ENCODE assay signal across 19 cellular contexts in genomic region chr17:49946964-49947584, GRCh38. TPM values are rescaled to one million over a fixed set of nuclear protein-coding genes. Genes with fewer than 3 reads are reported as not detected.
DNase-seq lines count a peak whose midpoint lies in the region; ATAC-seq, FAIRE-seq and TF ChIP-seq lines count a peak whose summit lies in the region.
"Had no signal": no experiment of that assay in that cellular context is flagged by ENCODE, and none has a peak within 500 bp of the region (broad histone marks: within the 10 kb centered on the region; RNA-seq: fewer than 3 reads in every experiment).

No MANE protein-coding gene starts in this region.

- no peak for TF ChIP-seq RAD21 in HepG2 (CRISPR knock-in tag; IDR thresholded peaks at IDR 0.05)

- peak overlapping the region; percentile 47 for H4K91ac ChIP-seq in trophoblast cell (ENCODE audit: low read depth, low read length)

- WGBS in HepG2 (ENCODE audit: low lambda C conversion rate) = 0% methylated on average over 3 of the region's 11 CpGs
- no CpG with 5 or more reads among the region's 11 CpGs for whole genome bisulfite sequencing in right lobe of liver (ENCODE audit: insufficient coverage, low coverage, low lambda C conversion rate, missing lambda C conversion rate)
- no CpG with 5 or more reads among the region's 11 CpGs for WGBS in trophoblast cell (ENCODE audit: extremely low coverage, insufficient coverage, insufficient read length)

- H3K4me3 Mint-ChIP-seq in effector memory CD8-positive, alpha-beta T cell = no peak overlapping the region
- H3K4me3 Mint-ChIP-seq: CD4-positive, alpha-beta T cell; GM23338; H9; HFFc6 had no signal

- TF ChIP-seq EP300 in HepG2 (IDR thresholded peaks at IDR 0.05; ENCODE audit: low read depth in 2 of 2, low read length in 2 of 2) (peak in 1 of 2 experiments; percentile 31; a peak in 2 of 4 replicates), HepG2 (CRISPR knock-in tag; IDR thresholded peaks at IDR 0.05; ENCODE audit: borderline replicate concordance) (no peak)

- H3K9me3 ChIP-seq in HepG2 (ENCODE audit: low read length) (no peaks in the 10 kb centered on the region), right lobe of liver (no peaks in the 10 kb centered on the region), trophoblast cell (ENCODE audit: insufficient read depth, low read depth, low read length) (peaks cover 2% of the 10 kb centered on the region), kidney (ENCODE audit: control insufficient read depth in 1 of 2, low read length in 2 of 2) (no peaks in the 10 kb centered on the region)
- H3K9me3 ChIP-seq: BLaER1 treated with 17β-estradiol and CSF1 and Interleukin-3, amounts not matched to agents 10 nM and 100 nM had no signal

- POLR2A ChIA-PET in HepG2 (lab: Yijun Ruan, JAX) = no interaction called here

- peaks cover 73 to 97% of the 10 kb centered on the region in 2 donors for H3K27me3 Mint-ChIP-seq in effector memory CD8-positive, alpha-beta T cell

- in situ Hi-C loops in HepG2 (cut with HindIII; ENCODE audit: extremely low pct_ligation_motif_present, low pct_unique_long_range_greater_than_20kb) = no loop called here

- H3K79me1 ChIP-seq in trophoblast cell (ENCODE audit: low read length) = peaks cover 11% of the 10 kb centered on the region

- H2BK120ac ChIP-seq in trophoblast cell (ENCODE audit: insufficient read depth, low read length, poor library complexity) = peak overlapping the region; percentile 20

- H2AK5ac ChIP-seq in trophoblast cell (ENCODE audit: low read length) = peak overlapping the region; percentile 48

- no peak for TF ChIP-seq CTCF in HepG2 (CRISPR knock-in tag; IDR thresholded peaks at IDR 0.05)
- no peak for TF ChIP-seq CTCF in right lobe of liver (IDR thresholded peaks at IDR 0.05)
- TF ChIP-seq CTCF in kidney (IDR thresholded peaks at IDR 0.05; ENCODE audit: borderline replicate concordance, extremely low read depth, insufficient read depth) = no peak

- H3K14ac ChIP-seq in trophoblast cell (ENCODE audit: low read length) = peak overlapping the region; percentile 20

- no peak overlapping the region for H3K18ac ChIP-seq in trophoblast cell (ENCODE audit: low read length)

- H3K79me2 ChIP-seq in HepG2 (ENCODE audit: insufficient read depth, low read length) (no peaks in the 10 kb centered on the region), trophoblast cell (ENCODE audit: control insufficient read depth, insufficient read depth, low read length, poor library complexity) (no peaks in the 10 kb centered on the region)

- peaks cover 44% of the 10 kb centered on the region for H3K4me1 ChIP-seq in HepG2 (ENCODE audit: insufficient read depth, low read length)
- H3K4me1 ChIP-seq in right lobe of liver = no peaks in the 10 kb centered on the region
- peaks cover 7% of the 10 kb centered on the region in 2 experiments for H3K4me1 ChIP-seq in trophoblast cell (ENCODE audit: control insufficient read depth in 1 of 2, insufficient read depth in 2 of 2, low read length in 2 of 2)
- no peaks in the 10 kb centered on the region for H3K4me1 ChIP-seq in kidney (ENCODE audit: control insufficient read depth in 1 of 2, insufficient read depth in 1 of 2, low read depth in 1 of 2, low read length in 2 of 2)

- no peak for FAIRE-seq in HepG2 (lab: Jason Lieb, UNC)
- FAIRE-seq in kidney (lab: Jason Lieb, UNC) = no peak
- FAIRE-seq: GM12878, GM18507 had no signal

- ATAC-seq in HepG2 (peak; percentile 39), right lobe of liver (no peak)
- ATAC-seq in effector memory CD8-positive, alpha-beta T cell (replicated peaks) = no peak
- ATAC-seq: GM12878, GM23338 had no signal

- TF ChIP-seq POLR2A in HepG2 (IDR thresholded peaks at IDR 0.05; ENCODE audit: insufficient read depth in 1 of 2, low read depth in 2 of 2, low read length in 2 of 2) (no peak), right lobe of liver (IDR thresholded peaks at IDR 0.05) (no peak)

- DNase-seq in HepG2 (ENCODE audit: low spot score) = peak; percentile 30
- DNase-seq in right lobe of liver = no peak
- peak; percentile 77 for DNase-seq in RPMI7951 (ENCODE audit: low read depth)
- no peak for DNase-seq in trophoblast cell
- DNase-seq in effector memory CD8-positive, alpha-beta T cell = no peak
- no peak for DNase-seq in kidney
- DNase-seq in NCI-H82 treated with DMSO at 0.1 percent for 48 hours (lab: John Stamatoyannopoulos, UW; ENCODE audit: unreplicated experiment) = no peak
- DNase-seq: 8988T; ACHN; Calu3; CD4-positive, alpha-beta T cell; DMS 273 treated with DMSO at 0.1 percent for 48 hours; H9; HFFc6 had no signal

- no peaks in the 10 kb centered on the region for H3K4me1 Mint-ChIP-seq in effector memory CD8-positive, alpha-beta T cell (ENCODE audit: low read depth in 2 of 2)

- H3K4me2 ChIP-seq in HepG2 (ENCODE audit: low read depth, low read length) (no peak overlapping the region), trophoblast cell (ENCODE audit: low read length) (no peak overlapping the region)
- H3K4me2 ChIP-seq: BLaER1 treated with 17β-estradiol and CSF1 and Interleukin-3, amounts not matched to agents 10 nM and 100 nM; GM23338 had no signal

- intact Hi-C loops in HepG2 (cut with micrococcal nuclease; ENCODE audit: unreplicated experiment) (no loop called here), right lobe of liver (cut with DNase I) (no loop called here), kidney (cut with DNase I) (no loop called here)

- CTCF ChIA-PET in HepG2 (lab: Yijun Ruan, JAX; ENCODE audit: low intra/inter-chr PET ratio, low total read pairs) = no interaction called here

- no peak overlapping the region for H3K4ac ChIP-seq in trophoblast cell (ENCODE audit: low read depth, low read length)

- peaks cover 10 to 67% of the 10 kb centered on the region in 2 experiments; a peak in 4 of 5 replicates for H3K27me3 ChIP-seq in HepG2 (ENCODE audit: control insufficient read depth in 1 of 2, insufficient read depth in 2 of 2, low read length in 2 of 2)
- no peaks in the 10 kb centered on the region for H3K27me3 ChIP-seq in right lobe of liver
- no peaks in the 10 kb centered on the region for H3K27me3 ChIP-seq in trophoblast cell (ENCODE audit: insufficient read depth, low read length)

- H3K27ac ChIP-seq in HepG2 (ENCODE audit: extremely low read length, insufficient read depth, low read length) (no peak overlapping the region), right lobe of liver (no peak overlapping the region), trophoblast cell (ENCODE audit: low read depth, low read length) (no peak overlapping the region), kidney (ENCODE audit: low read depth in 2 of 2, low read length in 2 of 2) (no peak overlapping the region)
- H3K27ac ChIP-seq: BLaER1 treated with 17β-estradiol and CSF1 and Interleukin-3, amounts not matched to agents 10 nM and 100 nM had no signal

- H4K12ac ChIP-seq in trophoblast cell (ENCODE audit: low read depth, low read length) = no peak overlapping the region

- no peaks in the 10 kb centered on the region for H3K9me3 Mint-ChIP-seq in effector memory CD8-positive, alpha-beta T cell
- H3K9me3 Mint-ChIP-seq: CD4-positive, alpha-beta T cell; GM23338; H9; HFFc6 had no signal

- no peak overlapping the region; a peak in 1 of 6 replicates for H3K4me3 ChIP-seq in HepG2 (replicated peaks in 1 of 3; ENCODE audit: insufficient read depth in 1 of 3, low read depth in 2 of 3, low read length in 3 of 3)
- H3K4me3 ChIP-seq in right lobe of liver = no peak overlapping the region
- no peak overlapping the region for H3K4me3 ChIP-seq in trophoblast cell (ENCODE audit: low read depth, low read length)
- H3K4me3 ChIP-seq in kidney (ENCODE audit: low read length in 2 of 2) = no peak overlapping the region
- H3K4me3 ChIP-seq: BLaER1 treated with 17β-estradiol and CSF1 and Interleukin-3, amounts not matched to agents 10 nM and 100 nM; GM12878; GM23338 had no signal

- no peak overlapping the region for H2AFZ ChIP-seq in HepG2 (ENCODE audit: low read length)
- H2AFZ ChIP-seq in trophoblast cell (ENCODE audit: insufficient read depth, low read length, poor library complexity) = no peak overlapping the region
- H2AFZ ChIP-seq: GM23338 had no signal

- H2BK12ac ChIP-seq in trophoblast cell (ENCODE audit: low read length) = peak overlapping the region; percentile 50

- no peak overlapping the region for H3K23ac ChIP-seq in trophoblast cell (ENCODE audit: low read length)

- no peaks in the 10 kb centered on the region for H3K36me3 ChIP-seq in HepG2 (replicated peaks in 1 of 2; ENCODE audit: control insufficient read depth in 1 of 2, insufficient read depth in 2 of 2, low read length in 2 of 2)
- no peaks in the 10 kb centered on the region for H3K36me3 ChIP-seq in right lobe of liver
- no peaks in the 10 kb centered on the region for H3K36me3 ChIP-seq in trophoblast cell (ENCODE audit: control insufficient read depth in 1 of 2, insufficient read depth in 2 of 2, low read length in 2 of 2)
- no peaks in the 10 kb centered on the region for H3K36me3 ChIP-seq in kidney (ENCODE audit: control insufficient read depth in 1 of 2, insufficient read depth in 2 of 2, low read length in 2 of 2)
- H3K36me3 ChIP-seq: BLaER1 treated with 17β-estradiol and CSF1 and Interleukin-3, amounts not matched to agents 10 nM and 100 nM had no signal

- no peaks in the 10 kb centered on the region for H4K20me1 ChIP-seq in HepG2 (ENCODE audit: insufficient read depth, low read length)

- H3K27ac Mint-ChIP-seq in effector memory CD8-positive, alpha-beta T cell = no peak overlapping the region
- H3K27ac Mint-ChIP-seq: CD4-positive, alpha-beta T cell; GM23338; HFFc6 had no signal

- H3K9ac ChIP-seq in HepG2 (ENCODE audit: insufficient read depth, low read depth, low read length) (no peak overlapping the region), trophoblast cell (ENCODE audit: low read length) (no peak overlapping the region), kidney (ENCODE audit: low read length in 2 of 2) (no peak overlapping the region)
- H3K9ac ChIP-seq: BLaER1 treated with 17β-estradiol and CSF1 and Interleukin-3, amounts not matched to agents 10 nM and 100 nM had no signal

- H4K8ac ChIP-seq in trophoblast cell (ENCODE audit: low read depth, low read length) = no peak overlapping the region

- BruUV-seq in HepG2 (replicated peaks; lab: Mats Ljungman, UMichigan) = no TSS peak

- peaks cover 3% of the 10 kb centered on the region for H3K36me3 Mint-ChIP-seq in effector memory CD8-positive, alpha-beta T cell (ENCODE audit: insufficient read depth)

- peak overlapping the region; percentile 13 for H2BK5ac ChIP-seq in trophoblast cell (ENCODE audit: low read depth, low read length, poor library complexity)

RNA-seq across cellular contexts. Expression of gene DLX4, which starts 21.9 kb away (rescaled TPM):
- total RNA-seq in HepG2 (2016; rRNA removed; fragmentation: Illumina TruSeq; extraction: Trizol) (0.51 and 0.55 TPM in 2 replicates), right lobe of liver (not detected), kidney (0.44 TPM)
- 0.44 and 1.4 TPM in 2 replicates for total RNA-seq in HepG2 (2016; cell fraction: cytosol; rRNA removed; fragmentation: Illumina TruSeq; extraction: Trizol; ENCODE audit: low read depth)
- 0.40 and 0.80 TPM in 2 replicates for total RNA-seq in HepG2 (2016; cell fraction: insoluble cytoplasmic fraction; rRNA removed; fragmentation: Illumina TruSeq; extraction: Trizol)
- total RNA-seq in HepG2 (2016; cell fraction: membrane; rRNA removed; fragmentation: Illumina TruSeq; extraction: Trizol) = 1.8 and 1.9 TPM in 2 replicates
- total RNA-seq in HepG2 (2016; cell fraction: nucleus; rRNA removed; fragmentation: Illumina TruSeq; extraction: Trizol) = 0.93 and 0.97 TPM in 2 replicates
- polyA plus RNA-seq in HepG2 (2011; rRNA removed) (2.3 and 2.5 TPM in 2 replicates), kidney (ENCODE audit: insufficient read depth, low read depth, low replicate concordance) (not detected)
- 1.0 and 1.2 TPM in 2 replicates for polyA plus RNA-seq in HepG2 (2011; cell fraction: cytosol; rRNA removed)
- 10.2 TPM in 2 replicates for polyA plus RNA-seq in HepG2 (2011; cell fraction: nucleus; rRNA removed)
- 2.5 and 2.7 TPM in 2 replicates for polyA plus RNA-seq in HepG2 (2012)
- 6.6 and 7.4 TPM in 2 replicates for polyA plus RNA-seq in HepG2 (2016; cell fraction: cytosol; fragmentation: Illumina TruSeq; extraction: Trizol; ENCODE audit: low read depth)
- 2.3 and 2.8 TPM in 2 replicates for polyA plus RNA-seq in HepG2 (2016; cell fraction: insoluble cytoplasmic fraction; fragmentation: Illumina TruSeq; extraction: Trizol; ENCODE audit: low read depth)
- 12.2 and 12.9 TPM in 2 replicates for polyA plus RNA-seq in HepG2 (2016; cell fraction: membrane; fragmentation: Illumina TruSeq; extraction: Trizol; ENCODE audit: low read depth)
- 8.1 and 8.9 TPM in 2 replicates for polyA plus RNA-seq in HepG2 (2016; cell fraction: nucleus; fragmentation: Illumina TruSeq; extraction: Trizol; ENCODE audit: insufficient read depth, low read depth)
- polyA minus RNA-seq in HepG2 (2011; rRNA and poly(A)+ RNA removed; ENCODE audit: low replicate concordance) = 1.8 and 3.4 TPM in 2 replicates
- 0.62 and 0.99 TPM in 2 replicates for polyA minus RNA-seq in HepG2 (2011; cell fraction: cytosol; rRNA and poly(A)+ RNA removed)
- 1.3 and 2.4 TPM in 2 replicates for polyA minus RNA-seq in HepG2 (2011; cell fraction: nucleus; rRNA and poly(A)+ RNA removed)
- not detected in 2 replicates for total RNA-seq in RPMI7951 (2014; rRNA removed; shearing (Covaris generic))
- 11.8 and 12.7 TPM in 2 replicates for polyA plus RNA-seq in trophoblast cell (2013)
- total RNA-seq: HFFc6 had no signal

RNA-seq across cellular contexts. Expression of gene DLX3, which starts 48.0 kb away (rescaled TPM):
- total RNA-seq in HepG2 (2016; rRNA removed; fragmentation: Illumina TruSeq; extraction: Trizol) = not detected in 2 replicates
- not detected in 2 replicates for total RNA-seq in HepG2 (2016; cell fraction: cytosol; rRNA removed; fragmentation: Illumina TruSeq; extraction: Trizol; ENCODE audit: low read depth)
- not detected in 2 replicates for total RNA-seq in HepG2 (2016; cell fraction: insoluble cytoplasmic fraction; rRNA removed; fragmentation: Illumina TruSeq; extraction: Trizol)
- total RNA-seq in HepG2 (2016; cell fraction: membrane; rRNA removed; fragmentation: Illumina TruSeq; extraction: Trizol) = not detected in 2 replicates
- total RNA-seq in HepG2 (2016; cell fraction: nucleus; rRNA removed; fragmentation: Illumina TruSeq; extraction: Trizol) = not detected in 2 replicates
- 0.03 and 0.05 TPM in 2 replicates for polyA plus RNA-seq in HepG2 (2011; rRNA removed)
- polyA plus RNA-seq in HepG2 (2011; cell fraction: cytosol; rRNA removed) = not detected in 2 replicates
- 0.05 and 0.23 TPM in 2 replicates for polyA plus RNA-seq in HepG2 (2011; cell fraction: nucleus; rRNA removed)
- not detected in 2 replicates for polyA plus RNA-seq in HepG2 (2012)
- not detected in 2 replicates for polyA plus RNA-seq in HepG2 (2016; cell fraction: cytosol; fragmentation: Illumina TruSeq; extraction: Trizol; ENCODE audit: low read depth)
- polyA plus RNA-seq in HepG2 (2016; cell fraction: insoluble cytoplasmic fraction; fragmentation: Illumina TruSeq; extraction: Trizol; ENCODE audit: low read depth) = 0.09 TPM in 1 of 2 replicates, not detected in the other
- not detected in 2 replicates for polyA plus RNA-seq in HepG2 (2016; cell fraction: membrane; fragmentation: Illumina TruSeq; extraction: Trizol; ENCODE audit: low read depth)
- not detected in 2 replicates for polyA plus RNA-seq in HepG2 (2016; cell fraction: nucleus; fragmentation: Illumina TruSeq; extraction: Trizol; ENCODE audit: insufficient read depth, low read depth)
- 0.65 TPM in 1 of 2 replicates, not detected in the other for polyA minus RNA-seq in HepG2 (2011; rRNA and poly(A)+ RNA removed; ENCODE audit: low replicate concordance)
- polyA minus RNA-seq in HepG2 (2011; cell fraction: cytosol; rRNA and poly(A)+ RNA removed) = not detected in 2 replicates
- not detected in 2 replicates for polyA minus RNA-seq in HepG2 (2011; cell fraction: nucleus; rRNA and poly(A)+ RNA removed)
- total RNA-seq in right lobe of liver = not detected
- total RNA-seq in RPMI7951 (2014; rRNA removed; shearing (Covaris generic)) = not detected in 2 replicates
- polyA plus RNA-seq in trophoblast cell (2013) = 113 and 120 TPM in 2 replicates
- total RNA-seq in kidney = 0.41 TPM
- 0.47 TPM for polyA plus RNA-seq in kidney (ENCODE audit: insufficient read depth, low read depth, low replicate concordance)
- total RNA-seq: Calu3; CD4-positive, alpha-beta T cell; Daoy; GM12878; HFFc6 had no signal
- polyA plus RNA-seq: GM12878 had no signal

Comparison
In these comparisons a context has a peak if more than half of its experiments do, and no peak if none do; other contexts are left out.
1. DNase-seq: peak in HepG2 (single experiment) and RPMI7951 (single experiment); none in right lobe of liver (0 of 3), trophoblast cell (0 of 2), effector memory CD8-positive, alpha-beta T cell (0 of 3), kidney (single experiment) and NCI-H82 treated with DMSO at 0.1 percent for 48 hours (single experiment).